Comparison of ENCODE assay signal across 9 cellular contexts in genomic region chr19:35211545-35212230, GRCh38. TPM values are rescaled to one million over a fixed set of nuclear protein-coding genes. Genes with fewer than 3 reads are reported as not detected.
A peak's percentile ranks its signal among the peaks of the same experiment; 100 is the strongest.
DNase-seq lines count a peak whose midpoint lies in the region; ATAC-seq lines count a peak whose summit lies in the region.
"Had no signal": no experiment of that assay in that cellular context is flagged by ENCODE, and none has a peak within 500 bp of the region (broad histone marks: within the 10 kb centered on the region; RNA-seq: fewer than 3 reads in every experiment).

No MANE protein-coding gene starts in this region.

- no peak overlapping the region for H3K27ac ChIP-seq in aorta (ENCODE audit: low read depth in 1 of 2, low read length in 2 of 2)

- H3K27me3 ChIP-seq in aorta (ENCODE audit: control insufficient read depth in 1 of 2, insufficient read depth in 2 of 2, low read length in 1 of 2), result no peaks in the 10 kb centered on the region

- peaks cover 74% of the 10 kb centered on the region for H3K4me1 Mint-ChIP-seq in activated naive CD8-positive, alpha-beta T cell treated with anti-CD3 and anti-CD28 coated beads for 36 hours
- peaks cover 25 to 90% (median 85%) of the 10 kb centered on the region in 4 donors for H3K4me1 Mint-ChIP-seq in naive thymus-derived CD8-positive, alpha-beta T cell

- H3K4me3 ChIP-seq in aorta (ENCODE audit: low read length in 2 of 2), result no peak overlapping the region

- H3K27me3 Mint-ChIP-seq in activated naive CD8-positive, alpha-beta T cell treated with anti-CD3 and anti-CD28 coated beads for 36 hours, result no peaks in the 10 kb centered on the region
- peaks cover 0 to 2% (median 0%) of the 10 kb centered on the region in 5 donors for H3K27me3 Mint-ChIP-seq in naive thymus-derived CD8-positive, alpha-beta T cell

- ATAC-seq in activated CD4-positive, CD25-positive, alpha-beta regulatory T cell treated with anti-CD3 and anti-CD28 coated beads, Interleukin-2, amount 50 U/mL, for 24 hours, result no peak
- peak; percentile 44 to 59 for ATAC-seq in naive thymus-derived CD8-positive, alpha-beta T cell
- ATAC-seq in aorta (ENCODE audit: low FRiP score), result peak; percentile 42
- ATAC-seq in GM21825 (IDR thresholded peaks at IDR 0.05; ENCODE audit: unreplicated experiment), result no peak
- ATAC-seq in HG03520 (IDR thresholded peaks at IDR 0.05; ENCODE audit: unreplicated experiment), result no peak

- intact Hi-C loops in aorta (cut with DNase I), result no loop called here

- peaks cover 11% of the 10 kb centered on the region for H3K36me3 Mint-ChIP-seq in activated naive CD8-positive, alpha-beta T cell treated with anti-CD3 and anti-CD28 coated beads for 36 hours
- H3K36me3 Mint-ChIP-seq in naive thymus-derived CD8-positive, alpha-beta T cell, result peaks cover 0 to 5% (median 4%) of the 10 kb centered on the region in 3 donors

- H3K4me1 ChIP-seq in aorta (ENCODE audit: control insufficient read depth in 1 of 2, insufficient read depth in 2 of 2, low read length in 2 of 2), result no peaks in the 10 kb centered on the region

- H3K27ac Mint-ChIP-seq in activated naive CD8-positive, alpha-beta T cell treated with anti-CD3 and anti-CD28 coated beads for 36 hours, result peak overlapping the region; percentile 97
- H3K27ac Mint-ChIP-seq in naive thymus-derived CD8-positive, alpha-beta T cell, result peak overlapping the region; percentile 95 to 100 (median 100)

- peak; percentile 60 for DNase-seq in activated CD4-positive, CD25-positive, alpha-beta regulatory T cell treated with anti-CD3 and anti-CD28 coated beads, Interleukin-2, amount 50 U/mL, for 16 hours (ENCODE audit: low read depth, low spot score)
- peak; percentile 65 for DNase-seq in activated naive CD8-positive, alpha-beta T cell treated with anti-CD3 and anti-CD28 coated beads for 36 hours
- DNase-seq in naive thymus-derived CD8-positive, alpha-beta T cell, result peak; percentile 68 to 96 (median 86)
- DNase-seq in aorta, result peak in 1 of 2 donors; percentile 86
- no peak for DNase-seq in NCI-H524 (lab: John Stamatoyannopoulos, UW)

- POLR2A ChIA-PET in naive thymus-derived CD8-positive, alpha-beta T cell (lab: Charles Lee), result interaction anchor here (0.7 to 14.6 kb wide), 32 partner anchors 8 to 248 kb away, joined by 3 to 234 read pairs (median 6); partner anchors contain the start of genes FXYD3, FXYD5, FXYD7 and LSR

- H3K4me3 Mint-ChIP-seq in activated naive CD8-positive, alpha-beta T cell treated with anti-CD3 and anti-CD28 coated beads for 36 hours, result peak overlapping the region; percentile 54
- H3K4me3 Mint-ChIP-seq in naive thymus-derived CD8-positive, alpha-beta T cell, result peak overlapping the region; percentile 64 to 88 (median 84)

- H3K9me3 ChIP-seq in aorta (ENCODE audit: control insufficient read depth, low read length), result peaks cover 2% of the 10 kb centered on the region

- 78 to 81% methylated on average over 7 of the region's 7 CpGs for WGBS in aorta, 2 donors

- no peaks in the 10 kb centered on the region for H3K36me3 ChIP-seq in aorta (ENCODE audit: control insufficient read depth in 1 of 2, insufficient read depth in 2 of 2, low read length in 1 of 2)

- H3K9me3 Mint-ChIP-seq in activated naive CD8-positive, alpha-beta T cell treated with anti-CD3 and anti-CD28 coated beads for 36 hours, result peaks cover 13% of the 10 kb centered on the region
- H3K9me3 Mint-ChIP-seq in naive thymus-derived CD8-positive, alpha-beta T cell, result peaks cover 0 to 8% (median 3%) of the 10 kb centered on the region in 9 donors

RNA-seq across cellular contexts. Expression of gene FAM187B, which starts 16.9 kb away (rescaled TPM):
- total RNA-seq in activated naive CD8-positive, alpha-beta T cell treated with anti-CD3 and anti-CD28 coated beads for 36 hours, result not detected
- not detected for total RNA-seq in naive thymus-derived CD8-positive, alpha-beta T cell
- polyA plus RNA-seq in naive thymus-derived CD8-positive, alpha-beta T cell, result not detected
- total RNA-seq in aorta, result not detected
- not detected for polyA plus RNA-seq in aorta
- total RNA-seq: A172 had no signal

RNA-seq across cellular contexts. Expression of gene LSR, which starts 37.1 kb away (rescaled TPM):
- 10 to 100 TPM; 40.6 to 43.9 TPM for total RNA-seq in activated naive CD8-positive, alpha-beta T cell treated with anti-CD3 and anti-CD28 coated beads for 36 hours
- 10 to 100 TPM; 57.4 to 59.9 TPM for total RNA-seq in naive thymus-derived CD8-positive, alpha-beta T cell
- polyA plus RNA-seq in naive thymus-derived CD8-positive, alpha-beta T cell, result 100 to 1,000 TPM in 1 of 3 donors, 10 to 100 TPM in 2; 36.7 to 106 (median 65.7) TPM
- 10 to 100 TPM in 1 of 2 donors, 1 to 10 TPM in 1; 9.8 to 13.1 TPM for total RNA-seq in aorta
- polyA plus RNA-seq in aorta, result 10 to 100 TPM in 1 of 2 donors, 1 to 10 TPM in 1; 5.8 to 12.4 TPM

RNA-seq across cellular contexts. Expression of gene USF2, which starts 57.1 kb away (rescaled TPM):
- 100 to 1,000 TPM; 105 to 109 TPM for total RNA-seq in activated naive CD8-positive, alpha-beta T cell treated with anti-CD3 and anti-CD28 coated beads for 36 hours
- total RNA-seq in naive thymus-derived CD8-positive, alpha-beta T cell, result 100 to 1,000 TPM; 226 to 232 TPM
- polyA plus RNA-seq in naive thymus-derived CD8-positive, alpha-beta T cell, result 1 to 10 TPM; 4.5 to 6.9 (median 5.2) TPM
- 100 to 1,000 TPM in 1 of 2 donors, 10 to 100 TPM in 1; 85.3 to 107 TPM for total RNA-seq in aorta
- 100 to 1,000 TPM; 101 to 148 TPM for polyA plus RNA-seq in aorta

RNA-seq across cellular contexts. Expression of gene FXYD5, which starts 57.2 kb away (rescaled TPM):
- 100 to 1,000 TPM; 272 to 275 TPM for total RNA-seq in activated naive CD8-positive, alpha-beta T cell treated with anti-CD3 and anti-CD28 coated beads for 36 hours
- 100 to 1,000 TPM; 339 to 351 TPM for total RNA-seq in naive thymus-derived CD8-positive, alpha-beta T cell
- 100 to 1,000 TPM; 281 to 544 (median 452) TPM for polyA plus RNA-seq in naive thymus-derived CD8-positive, alpha-beta T cell
- total RNA-seq in aorta, result 100 to 1,000 TPM in 1 of 2 donors, 10 to 100 TPM in 1; 71.7 to 126 TPM
- 100 to 1,000 TPM in 1 of 2 donors, 10 to 100 TPM in 1; 89.5 to 179 TPM for polyA plus RNA-seq in aorta

Comparison
In these comparisons a context has a peak if more than half of its experiments do, and no peak if none do; other contexts are left out.
1. DNase-seq: peak in activated CD4-positive, CD25-positive, alpha-beta regulatory T cell treated with anti-CD3 and anti-CD28 coated beads, Interleukin-2, amount 50 U/mL, for 16 hours (single experiment), activated naive CD8-positive, alpha-beta T cell treated with anti-CD3 and anti-CD28 coated beads for 36 hours (single experiment) and naive thymus-derived CD8-positive, alpha-beta T cell (10 of 10); none in NCI-H524 (0 of 2).
2. ATAC-seq: peak in naive thymus-derived CD8-positive, alpha-beta T cell (2 of 2) and aorta (single experiment); none in activated CD4-positive, CD25-positive, alpha-beta regulatory T cell treated with anti-CD3 and anti-CD28 coated beads, Interleukin-2, amount 50 U/mL, for 24 hours (0 of 2), GM21825 (single experiment) and HG03520 (single experiment).